In the genomic region with DNA sequence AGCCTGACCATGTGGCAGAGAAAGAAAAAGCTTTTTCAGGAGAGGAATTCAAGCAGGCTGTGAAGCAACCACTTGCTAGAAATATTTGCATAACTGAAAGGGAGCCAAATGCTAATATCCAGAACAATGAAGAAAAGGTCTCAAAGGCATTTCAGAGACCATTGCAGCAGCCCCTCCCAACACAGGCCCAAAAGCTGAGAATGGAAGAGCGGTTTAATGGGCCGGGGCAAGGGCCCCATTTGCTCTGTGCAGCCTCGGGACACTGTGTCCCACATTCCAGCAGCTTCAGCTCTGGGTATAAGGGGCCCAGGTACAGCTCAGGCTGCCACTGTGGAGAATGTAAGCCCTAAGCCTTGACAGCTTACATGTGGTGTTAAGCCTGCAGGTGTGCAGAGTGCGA, we compare ENCODE assay signal across 24 cellular contexts.
"Had no signal": no experiment of that assay in that cellular context is flagged by ENCODE, and none has a peak within 500 bp of the region (broad histone marks: within the 10 kb centered on the region; RNA-seq: fewer than 3 reads in every experiment).

No MANE protein-coding gene starts in this region.

- H3K4me3 ChIP-seq: adrenal gland, heart left ventricle, lower lobe of right lung, mucosa of descending colon, thoracic aorta, upper lobe of left lung had no signal

- H3K36me3 ChIP-seq: adrenal gland, heart left ventricle, lower lobe of right lung, thoracic aorta, upper lobe of left lung had no signal

- H3K27ac ChIP-seq: adrenal gland, epithelial cell of prostate, heart left ventricle, lower lobe of right lung, thoracic aorta, upper lobe of left lung had no signal

- H3K9me3 ChIP-seq: adrenal gland had no signal

- H3K27me3 ChIP-seq: adrenal gland, heart left ventricle, upper lobe of left lung had no signal

- H3K4me1 ChIP-seq: adrenal gland, heart left ventricle, lower lobe of right lung, upper lobe of left lung had no signal

- DNase-seq: activated B cell treated with CpG ODN at 0.5 μM for 24 hours; activated CD4-positive, alpha-beta T cell treated with anti-CD3 and anti-CD28 coated beads for 36 hours; activated CD4-positive, alpha-beta T cell treated with anti-CD3 and anti-CD28 coated beads, Interleukin-2, amount 50 U/mL, for 4 hours; activated CD8-positive, alpha-beta memory T cell treated with anti-CD3 and anti-CD28 coated beads for 24 hours; activated CD8-positive, alpha-beta memory T cell treated with anti-CD3 and anti-CD28 coated beads, Interleukin-2, amount 50 U/mL, for 4 hours; activated naive CD4-positive, alpha-beta T cell; activated T-cell treated with anti-CD3 and anti-CD28 coated beads, Interleukin-2, amount 50 U/mL, for 24 hours; adrenal gland; cortex of kidney; heart left ventricle; lower lobe of right lung; mesendoderm; mucosa of descending colon; naive B cell; small intestine; stimulated activated CD4-positive, alpha-beta T cell treated with anti-CD3 and anti-CD28 coated beads, Interleukin-2, amount 100 ng/mL, for 24 hours; stimulated activated naive B cell treated with anti-CD40 and anti-IgM and Interleukin-4, amounts not matched to agents 10 μg/mL and 1 μg/mL and 100 μg/mL, for 72 hours; T1000 had no signal

- ATAC-seq: activated CD4-positive, alpha-beta T cell treated with anti-CD3 and anti-CD28 coated beads for 36 hours; activated T-helper 17 cell treated with anti-CD3 and anti-CD28 coated beads, Interleukin-2, amount 50 U/mL, for 72 hours; heart left ventricle; left lobe of liver; mucosa of descending colon; sciatic nerve had no signal
